23 cellular contexts compared by ENCODE assay signal in genomic region chr4:83504544-83504943, GRCh38. TPM values are rescaled to one million over a fixed set of nuclear protein-coding genes. Genes with fewer than 3 reads are reported as not detected.
DNase-seq lines count a peak whose midpoint lies in the region; ATAC-seq, FAIRE-seq and TF ChIP-seq lines count a peak whose summit lies in the region.
"Had no signal": no experiment of that assay in that cellular context is flagged by ENCODE, and none has a peak within 500 bp of the region (broad histone marks: within the 10 kb centered on the region; RNA-seq: fewer than 3 reads in every experiment).

No MANE protein-coding gene starts in this region.

- H3K9me3 ChIP-seq in OCI-LY3 (ENCODE audit: insufficient read depth, low read length), result no peaks in the 10 kb centered on the region
- no peaks in the 10 kb centered on the region for H3K9me3 ChIP-seq in H1 (ENCODE audit: insufficient read depth in 2 of 2, low read depth in 1 of 2, low read length in 1 of 2)
- no peaks in the 10 kb centered on the region for H3K9me3 ChIP-seq in thyroid gland
- H3K9me3 ChIP-seq: Caco-2, pancreas, SJSA1, tibial artery had no signal

- H3K79me2 ChIP-seq in OCI-LY3 (ENCODE audit: low read length) (no peaks in the 10 kb centered on the region), H1 (ENCODE audit: control insufficient read depth in 1 of 2, insufficient read depth in 2 of 2, low read length in 2 of 2) (no peaks in the 10 kb centered on the region)

- no peak for TF ChIP-seq POLR2A in H1 (IDR thresholded peaks at IDR 0.05; ENCODE audit: control extremely low read depth in 1 of 2, low read depth in 2 of 2, low read length in 2 of 2)
- TF ChIP-seq POLR2A in thyroid gland (IDR thresholded peaks at IDR 0.05), result peak in 1 of 2 donors; percentile 13

- TF ChIP-seq RAD21 in H1 (IDR thresholded peaks at IDR 0.05 in 1 of 2, conservative IDR thresholded peaks at IDR 0.05 in 1 of 2; ENCODE audit: low read depth in 2 of 2, low read length in 2 of 2), result no peak

- H3K23me2 ChIP-seq in H1 (ENCODE audit: low read depth, low read length), result no peaks in the 10 kb centered on the region

- CTCF ChIA-PET in H1 (lab: Charles Lee; ENCODE audit: partially characterized antibody), result interaction anchor here (0.6 to 2.3 kb wide), 5 partner anchors 13 to 1457 kb away, joined by 3 to 10 read pairs (median 3); no protein-coding TSS in a partner anchor

- DNase-seq in activated naive CD8-positive, alpha-beta T cell treated with anti-CD3 and anti-CD28 coated beads, Interleukin-2, amount 50 U/mL, for 24 hours, result no peak
- no peak for DNase-seq in H1 (ENCODE audit: low read depth in 1 of 2, low spot score in 2 of 2)
- DNase-seq in thyroid gland, result peak; percentile 33 to 48
- DNase-seq in putamen (ENCODE audit: low spot score), result no peak
- DNase-seq: activated CD8-positive, alpha-beta memory T cell treated with anti-CD3 and anti-CD28 coated beads, Interleukin-2, amount 50 U/mL, for 4 hours; Caco-2; GM23248; NCI-H1417; NCI-H2171 treated with DMSO at 0.1 percent for 48 hours; NCI-H774; pancreas; stimulated activated CD4-positive, alpha-beta T cell treated with anti-CD3 and anti-CD28 coated beads, Interleukin-1b, Interleukin-23, amount 100 ng/mL, for 48 hours; stimulated activated naive CD4-positive, alpha-beta T cell treated with Interleukin-2 at 50 U/mL for 16 hours; T-helper 9 cell; tibial artery had no signal

- H4K91ac ChIP-seq in H1 (replicated peaks; ENCODE audit: insufficient read length, low read length), result no peak overlapping the region

- H3K27me3 ChIP-seq in OCI-LY3 (ENCODE audit: low read depth, low read length), result no peaks in the 10 kb centered on the region
- H3K27me3 ChIP-seq in H1 (replicated peaks in 1 of 4; ENCODE audit: control insufficient read depth in 3 of 4, extremely low read depth in 1 of 4, insufficient read depth in 3 of 4, low read length in 3 of 4), result no peaks in the 10 kb centered on the region
- H3K27me3 ChIP-seq in thyroid gland, result no peaks in the 10 kb centered on the region
- H3K27me3 ChIP-seq: pancreas, SJSA1, tibial artery had no signal

- H3K27ac Mint-ChIP-seq in activated naive CD8-positive, alpha-beta T cell, result peak overlapping the region; percentile 5
- no peak overlapping the region for H3K27ac Mint-ChIP-seq in activated naive CD8-positive, alpha-beta T cell treated with anti-CD3 and anti-CD28 coated beads, Interleukin-2, amount 50 U/mL, for 24 hours
- H3K27ac Mint-ChIP-seq: brain had no signal

- no peak overlapping the region for H3K23ac ChIP-seq in H1 (ENCODE audit: insufficient read length)

- intact Hi-C loops in thyroid gland (cut with DNase I), result loop anchor here (10.0 kb wide), 1 partner anchor 1000 kb away; no protein-coding TSS in a partner anchor

- no peak overlapping the region for H4K5ac ChIP-seq in H1 (ENCODE audit: insufficient read length, low read depth, low read length)

- H3K4me3 ChIP-seq in OCI-LY3 (ENCODE audit: low read length) (peak overlapping the region; percentile 34; the same call in 1 of the 2 replicates), H1 (ENCODE audit: extremely low read depth in 1 of 4, insufficient read depth in 2 of 4, low read depth in 3 of 4, low read length in 4 of 4) (no peak overlapping the region), thyroid gland (replicated peaks in 1 of 3) (no peak overlapping the region)
- H3K4me3 ChIP-seq: GM23248, lung, pancreas, SJSA1, tibial artery had no signal

- H3K14ac ChIP-seq in H1 (ENCODE audit: insufficient read length), result no peak overlapping the region

- no peak overlapping the region for H3K4me3 Mint-ChIP-seq in activated naive CD8-positive, alpha-beta T cell
- H3K4me3 Mint-ChIP-seq in activated naive CD8-positive, alpha-beta T cell treated with anti-CD3 and anti-CD28 coated beads, Interleukin-2, amount 50 U/mL, for 24 hours, result no peak overlapping the region
- H3K4me3 Mint-ChIP-seq: brain; dendritic cell treated with granulocyte-macrophage colony-stimulating factor and Interleukin-4, amounts not matched to agents 40 ng/mL and 50 ng/mL, for 4 days had no signal

- H2BK20ac ChIP-seq in H1 (ENCODE audit: low read length), result no peak overlapping the region

- no peak overlapping the region for H3K4ac ChIP-seq in H1 (replicated peaks; ENCODE audit: insufficient read length, low read depth, low read length)

- H3K9me3 Mint-ChIP-seq in activated naive CD8-positive, alpha-beta T cell (ENCODE audit: low read depth), result no peaks in the 10 kb centered on the region
- no peaks in the 10 kb centered on the region for H3K9me3 Mint-ChIP-seq in activated naive CD8-positive, alpha-beta T cell treated with anti-CD3 and anti-CD28 coated beads, Interleukin-2, amount 50 U/mL, for 24 hours
- H3K9me3 Mint-ChIP-seq: brain; dendritic cell treated with granulocyte-macrophage colony-stimulating factor and Interleukin-4, amounts not matched to agents 40 ng/mL and 50 ng/mL, for 4 days had no signal

- 78% methylated on average over 4 of the region's 4 CpGs; no CpG with 5 or more reads in 1 of the 2 experiments for WGBS in H1 (ENCODE audit: extremely low coverage in 1 of 2, insufficient coverage in 1 of 2, insufficient read length in 1 of 2, insufficient replicate concordance in 2 of 2, low coverage in 1 of 2, low lambda C conversion rate in 2 of 2, missing lambda C conversion rate in 1 of 2), 2 experiments
- 30 to 45% methylated on average over 4 of the region's 4 CpGs for WGBS in thyroid gland, 2 donors

- H3K36me3 ChIP-seq in OCI-LY3 (replicated peaks; ENCODE audit: low read depth, low read length), result no peaks in the 10 kb centered on the region
- H3K36me3 ChIP-seq in H1 (ENCODE audit: control insufficient read depth in 2 of 4, insufficient read depth in 4 of 4, low read length in 3 of 4), result no peaks in the 10 kb centered on the region
- H3K36me3 ChIP-seq in thyroid gland, result no peaks in the 10 kb centered on the region
- H3K36me3 ChIP-seq: pancreas, SJSA1, tibial artery had no signal

- no peak for FAIRE-seq in H1 (lab: Jason Lieb, UNC)
- FAIRE-seq: pancreas had no signal

- H2BK15ac ChIP-seq in H1 (ENCODE audit: low read length), result no peak overlapping the region

- H2BK12ac ChIP-seq in H1 (ENCODE audit: low read depth, low read length), result no peak overlapping the region

- H3K56ac ChIP-seq in H1 (replicated peaks; ENCODE audit: insufficient read length, low read depth, low read length), result no peak overlapping the region

- H3K79me1 ChIP-seq in H1 (ENCODE audit: low read depth, low read length), result no peaks in the 10 kb centered on the region

- H4K8ac ChIP-seq in H1 (ENCODE audit: extremely low read depth, insufficient read depth, low read length), result no peak overlapping the region

- no peak overlapping the region for H2BK120ac ChIP-seq in H1 (replicated peaks; ENCODE audit: low read depth, low read length)

- H2AFZ ChIP-seq in OCI-LY3 (ENCODE audit: low read depth, low read length) (peak overlapping the region; percentile 97), H1 (ENCODE audit: low read length) (peak overlapping the region; percentile 94)
- H2AFZ ChIP-seq: GM23248 had no signal

- no peak overlapping the region for H3K18ac ChIP-seq in H1 (ENCODE audit: extremely low read depth, low read length)

- no peak for ATAC-seq in activated naive CD8-positive, alpha-beta T cell treated with anti-CD3 and anti-CD28 coated beads, Interleukin-2, amount 50 U/mL, for 24 hours
- ATAC-seq in GM21717 (IDR thresholded peaks at IDR 0.05; ENCODE audit: unreplicated experiment) (no peak), HG02973 (IDR thresholded peaks at IDR 0.05; ENCODE audit: unreplicated experiment) (no peak)
- ATAC-seq: pancreas had no signal

- peaks cover 17% of the 10 kb centered on the region for H3K4me1 Mint-ChIP-seq in activated naive CD8-positive, alpha-beta T cell (ENCODE audit: low read depth)
- H3K4me1 Mint-ChIP-seq in activated naive CD8-positive, alpha-beta T cell treated with anti-CD3 and anti-CD28 coated beads, Interleukin-2, amount 50 U/mL, for 24 hours, result peaks cover 7% of the 10 kb centered on the region
- H3K4me1 Mint-ChIP-seq: brain had no signal

- POLR2A ChIA-PET in H1 (lab: Charles Lee; ENCODE audit: partially characterized antibody), result no interaction called here

- no peak overlapping the region for H2AK5ac ChIP-seq in H1 (ENCODE audit: low read depth, low read length)

- H2BK5ac ChIP-seq in H1 (ENCODE audit: low read depth, low read length), result no peak overlapping the region

- no peak for TF ChIP-seq EP300 in H1 (IDR thresholded peaks at IDR 0.05; ENCODE audit: borderline replicate concordance in 1 of 2, low read depth in 2 of 2, low read length in 2 of 2)

- H3K9ac ChIP-seq in OCI-LY3 (ENCODE audit: low read length) (peak overlapping the region; percentile 14; the same call in 1 of the 2 replicates), H1 (replicated peaks in 1 of 4; ENCODE audit: extremely low read depth in 1 of 4, low read depth in 3 of 4, low read length in 3 of 4) (no peak overlapping the region; a peak in 1 of 7 replicates)
- H3K9ac ChIP-seq: GM23248 had no signal

- H3K4me1 ChIP-seq in OCI-LY3 (ENCODE audit: low read length), result peaks cover 12% of the 10 kb centered on the region
- H3K4me1 ChIP-seq in H1 (replicated peaks in 1 of 4; ENCODE audit: control insufficient read depth in 3 of 4, insufficient read depth in 4 of 4, low read length in 3 of 4), result no peaks in the 10 kb centered on the region
- H3K4me1 ChIP-seq in thyroid gland, result peaks cover 0 to 8% of the 10 kb centered on the region in 2 donors
- H3K4me1 ChIP-seq: Caco-2, pancreas, SJSA1, tibial artery had no signal

- H4K20me1 ChIP-seq in OCI-LY3 (ENCODE audit: insufficient read depth, low read length), result no peaks in the 10 kb centered on the region
- H4K20me1 ChIP-seq in H1 (replicated peaks in 1 of 2; ENCODE audit: control insufficient read depth in 1 of 2, insufficient read depth in 2 of 2, low read length in 2 of 2), result no peaks in the 10 kb centered on the region

- H3K27ac ChIP-seq in OCI-LY3 (ENCODE audit: low read length), result no peak overlapping the region
- no peak overlapping the region for H3K27ac ChIP-seq in H1 (ENCODE audit: low read depth, low read length)
- H3K27ac ChIP-seq in thyroid gland, result peak overlapping the region in 2 of 3 donors; percentile 22 to 26
- H3K27ac ChIP-seq: GM23248, pancreas, SJSA1, tibial artery had no signal

- TF ChIP-seq CTCF in OCI-LY3 (IDR thresholded peaks at IDR 0.05; ENCODE audit: low read depth, low read length) (no peak), H1 (IDR thresholded peaks at IDR 0.05; ENCODE audit: control extremely low read depth in 1 of 3, insufficient read depth in 1 of 3, low read depth in 1 of 3, low read length in 3 of 3) (no peak), thyroid gland (IDR thresholded peaks at IDR 0.05) (no peak)

- no peaks in the 10 kb centered on the region for H3K27me3 Mint-ChIP-seq in activated naive CD8-positive, alpha-beta T cell
- no peaks in the 10 kb centered on the region for H3K27me3 Mint-ChIP-seq in activated naive CD8-positive, alpha-beta T cell treated with anti-CD3 and anti-CD28 coated beads, Interleukin-2, amount 50 U/mL, for 24 hours

- H3K36me3 Mint-ChIP-seq in activated naive CD8-positive, alpha-beta T cell, result no peaks in the 10 kb centered on the region
- H3K36me3 Mint-ChIP-seq in activated naive CD8-positive, alpha-beta T cell treated with anti-CD3 and anti-CD28 coated beads, Interleukin-2, amount 50 U/mL, for 24 hours (ENCODE audit: low read depth), result no peaks in the 10 kb centered on the region
- H3K36me3 Mint-ChIP-seq: brain had no signal

- H3K4me2 ChIP-seq in OCI-LY3 (ENCODE audit: low read length) (peak overlapping the region; percentile 44), H1 (ENCODE audit: insufficient read depth in 1 of 2, low read depth in 2 of 2, low read length in 2 of 2) (no peak overlapping the region)

RNA-seq across cellular contexts. Expression of gene ABRAXAS1, which starts 19.6 kb away (rescaled TPM):
- 28.6 and 32.1 TPM in 2 replicates for total RNA-seq in H1 (2021; fragmentation: NEBNext Ultra II Directional; extraction: Animal tissue kit (Norgen Biotek cat#: 25700))
- 5.5 and 11.4 TPM in 2 replicates for polyA plus RNA-seq in H1 (2011; rRNA removed)
- 11.5 TPM for polyA plus RNA-seq in H1 (2011; cell fraction: cytosol; rRNA removed)
- polyA plus RNA-seq in H1 (2011; cell fraction: nucleus; rRNA removed), result 7.7 TPM
- 10.6 to 16.2 TPM (median 12.0 TPM) in 4 replicates for polyA plus RNA-seq in H1 (2012, experiment 1 of 2)
- polyA plus RNA-seq in H1 (2012, experiment 2 of 2), result 1.2 TPM
- polyA plus RNA-seq in H1 (2013, experiment 1 of 2), result 31.9 TPM
- polyA plus RNA-seq in H1 (2013, experiment 2 of 2), result 31.6 TPM
- 13.8 and 25.8 TPM in 2 replicates for polyA minus RNA-seq in H1 (2011; rRNA and poly(A)+ RNA removed)
- 18.1 TPM for polyA minus RNA-seq in H1 (2011; cell fraction: cytosol; rRNA and poly(A)+ RNA removed)
- 44.2 TPM for polyA minus RNA-seq in H1 (2011; cell fraction: nucleus; rRNA and poly(A)+ RNA removed)
- total RNA-seq in thyroid gland, result 10 to 100 TPM; 14.0 to 26.5 (median 18.3) TPM

RNA-seq across cellular contexts. Expression of gene GPAT3, which starts 31.4 kb away (rescaled TPM):
- 1.8 and 2.0 TPM in 2 replicates for total RNA-seq in H1 (2021; fragmentation: NEBNext Ultra II Directional; extraction: Animal tissue kit (Norgen Biotek cat#: 25700))
- 0.23 and 0.93 TPM in 2 replicates for polyA plus RNA-seq in H1 (2011; rRNA removed)
- polyA plus RNA-seq in H1 (2011; cell fraction: cytosol; rRNA removed), result 0.54 TPM
- polyA plus RNA-seq in H1 (2011; cell fraction: nucleus; rRNA removed), result 1.1 TPM
- 0.80 to 1.7 TPM (median 1.2 TPM) in 4 replicates for polyA plus RNA-seq in H1 (2012, experiment 1 of 2)
- 0.26 TPM for polyA plus RNA-seq in H1 (2012, experiment 2 of 2)
- polyA plus RNA-seq in H1 (2013, experiment 1 of 2), result 2.6 TPM
- 2.9 TPM for polyA plus RNA-seq in H1 (2013, experiment 2 of 2)
- 0.19 and 0.46 TPM in 2 replicates for polyA minus RNA-seq in H1 (2011; rRNA and poly(A)+ RNA removed)
- polyA minus RNA-seq in H1 (2011; cell fraction: cytosol; rRNA and poly(A)+ RNA removed), result not detected
- 1.2 TPM for polyA minus RNA-seq in H1 (2011; cell fraction: nucleus; rRNA and poly(A)+ RNA removed)
- total RNA-seq in thyroid gland, result 10 to 100 TPM; 38.3 to 73.5 (median 62.9) TPM

RNA-seq across cellular contexts. Expression of gene MRPS18C, which starts 48.7 kb away (rescaled TPM):
- 50.3 and 58.1 TPM in 2 replicates for total RNA-seq in H1 (2021; fragmentation: NEBNext Ultra II Directional; extraction: Animal tissue kit (Norgen Biotek cat#: 25700))
- 14.3 and 22.6 TPM in 2 replicates for polyA plus RNA-seq in H1 (2011; rRNA removed)
- 25.8 TPM for polyA plus RNA-seq in H1 (2011; cell fraction: cytosol; rRNA removed)
- 5.4 TPM for polyA plus RNA-seq in H1 (2011; cell fraction: nucleus; rRNA removed)
- polyA plus RNA-seq in H1 (2012, experiment 1 of 2), result 33.0 to 69.8 TPM (median 38.4 TPM) in 4 replicates
- 2,218 TPM for polyA plus RNA-seq in H1 (2012, experiment 2 of 2)
- polyA plus RNA-seq in H1 (2013, experiment 1 of 2), result 118 TPM
- polyA plus RNA-seq in H1 (2013, experiment 2 of 2), result 120 TPM
- polyA minus RNA-seq in H1 (2011; rRNA and poly(A)+ RNA removed), result 12.8 and 12.9 TPM in 2 replicates
- 23.0 TPM for polyA minus RNA-seq in H1 (2011; cell fraction: cytosol; rRNA and poly(A)+ RNA removed)
- polyA minus RNA-seq in H1 (2011; cell fraction: nucleus; rRNA and poly(A)+ RNA removed), result 14.9 TPM
- total RNA-seq in thyroid gland, result 10 to 100 TPM; 21.6 to 25.9 (median 22.3) TPM

RNA-seq across cellular contexts. Expression of gene HELQ, which starts 48.9 kb away (rescaled TPM):
- 9.0 and 10.2 TPM in 2 replicates for total RNA-seq in H1 (2021; fragmentation: NEBNext Ultra II Directional; extraction: Animal tissue kit (Norgen Biotek cat#: 25700))
- polyA plus RNA-seq in H1 (2011; rRNA removed), result 4.7 and 5.9 TPM in 2 replicates
- polyA plus RNA-seq in H1 (2011; cell fraction: cytosol; rRNA removed), result 8.1 TPM
- 7.5 TPM for polyA plus RNA-seq in H1 (2011; cell fraction: nucleus; rRNA removed)
- polyA plus RNA-seq in H1 (2012, experiment 1 of 2), result 4.8 to 5.9 TPM (median 5.0 TPM) in 4 replicates
- polyA plus RNA-seq in H1 (2012, experiment 2 of 2), result 0.76 TPM
- polyA plus RNA-seq in H1 (2013, experiment 1 of 2), result 6.3 TPM
- polyA plus RNA-seq in H1 (2013, experiment 2 of 2), result 6.2 TPM
- polyA minus RNA-seq in H1 (2011; rRNA and poly(A)+ RNA removed), result 5.0 and 8.4 TPM in 2 replicates
- polyA minus RNA-seq in H1 (2011; cell fraction: cytosol; rRNA and poly(A)+ RNA removed), result 2.1 TPM
- polyA minus RNA-seq in H1 (2011; cell fraction: nucleus; rRNA and poly(A)+ RNA removed), result 15.1 TPM
- total RNA-seq in thyroid gland, result 10 to 100 TPM; 20.6 to 39.9 (median 28.5) TPM

Comparison
In these comparisons a context has a peak if more than half of its experiments do, and no peak if none do; other contexts are left out.
1. DNase-seq: peak in thyroid gland (2 of 2); none in activated naive CD8-positive, alpha-beta T cell treated with anti-CD3 and anti-CD28 coated beads, Interleukin-2, amount 50 U/mL, for 24 hours (single experiment), H1 (0 of 2) and putamen (single experiment).
2. H3K27ac ChIP-seq: peak in thyroid gland (2 of 3); none in OCI-LY3 (single experiment) and H1 (single experiment).
3. RNA of gene GPAT3, which starts 31.4 kb away (total RNA-seq): 38.3 to 73.5 TPM in thyroid gland; 1.8 to 2.0 TPM in H1; every median in the first group is over 10 times any median in the second.